ENCODE assay signal across 2 cellular contexts in genomic region chr5:124889522-124889828, GRCh38.
TF ChIP-seq lines count a peak whose summit lies in the region.

No MANE protein-coding gene starts in this region.

TF ChIP-seq in GM23338, 12 proteins besides CTCF, POLR2A, EP300 and RAD21:
- TF ChIP-seq NANOG (IDR thresholded peaks at IDR 0.05; ENCODE audit: borderline replicate concordance) (no peak), EZH2 (IDR thresholded peaks at IDR 0.05; ENCODE audit: low read depth, unreplicated experiment) (no peak), ZNF331 (CRISPR knock-in tag; IDR thresholded peaks at IDR 0.05; ENCODE audit: low read depth) (no peak), ZNF114 (CRISPR knock-in tag; IDR thresholded peaks at IDR 0.05) (no peak), CREB1 (CRISPR knock-in tag; IDR thresholded peaks at IDR 0.05; ENCODE audit: low read depth) (no peak), JUNB (IDR thresholded peaks at IDR 0.05; ENCODE audit: unreplicated experiment) (no peak), ZNF462 (CRISPR knock-in tag; IDR thresholded peaks at IDR 0.05) (no peak), POLR2AphosphoS5 (IDR thresholded peaks at IDR 0.05; ENCODE audit: low read depth) (no peak), ETS1 (IDR thresholded peaks at IDR 0.05) (no peak), STAT1 (IDR thresholded peaks at IDR 0.05; ENCODE audit: unreplicated experiment) (no peak), EZH2phosphoT487 (IDR thresholded peaks at IDR 0.05; ENCODE audit: unreplicated experiment) (no peak), REST (IDR thresholded peaks at IDR 0.05; ENCODE audit: unreplicated experiment) (no peak)

TF ChIP-seq in endothelial cell of umbilical vein, 7 proteins besides CTCF, POLR2A, EP300 and RAD21:
- no peak for TF ChIP-seq EZH2 (IDR thresholded peaks at IDR 0.05; ENCODE audit: borderline replicate concordance, low read depth, low read length, severe bottlenecking)
- peak; percentile 53 for TF ChIP-seq FOS (IDR thresholded peaks at IDR 0.05; ENCODE audit: borderline replicate concordance, insufficient read depth, low read length)
